8 cellular contexts compared by ENCODE assay signal in the genomic region with DNA sequence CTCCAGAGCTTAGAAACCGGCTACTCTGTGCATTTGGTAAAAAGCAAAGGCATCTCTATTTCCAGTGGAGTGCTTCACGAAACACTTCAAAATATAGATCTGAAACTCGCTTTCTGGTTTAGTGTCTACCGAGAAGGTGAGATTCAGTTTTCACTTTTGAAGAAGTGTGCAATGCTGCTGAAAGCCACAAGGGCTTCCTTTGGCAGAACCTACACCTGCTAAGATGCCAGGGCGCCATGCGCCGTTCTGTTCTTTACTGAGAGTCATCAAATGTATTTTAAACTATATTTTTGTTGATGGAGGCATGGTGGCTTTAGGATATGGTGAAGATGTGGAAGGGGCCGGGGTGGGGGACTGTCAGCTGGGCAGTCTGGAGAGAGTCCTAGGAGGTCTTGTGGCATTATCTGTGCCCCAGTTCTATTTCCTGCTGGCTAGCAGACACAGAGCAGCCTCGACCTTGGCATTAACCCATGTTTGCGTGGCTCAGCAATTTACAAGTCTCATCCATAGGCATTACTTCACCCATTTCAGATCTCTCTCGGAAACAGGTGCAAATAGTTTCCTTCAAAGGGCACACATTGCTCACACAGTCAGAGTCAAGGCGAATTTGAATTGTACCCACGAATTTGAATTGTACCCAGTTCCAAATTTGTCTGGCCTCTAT. TPM values are rescaled to one million over a fixed set of nuclear protein-coding genes. Genes with fewer than 3 reads are reported as not detected.
A peak's percentile ranks its signal among the peaks of the same experiment; 100 is the strongest.
DNase-seq lines count a peak whose midpoint lies in the region; ATAC-seq lines count a peak whose summit lies in the region.

No MANE protein-coding gene starts in this region.

- ATAC-seq in GM21423 (IDR thresholded peaks at IDR 0.05; ENCODE audit: unreplicated experiment) (peak; percentile 91), HG03521 (IDR thresholded peaks at IDR 0.05; ENCODE audit: unreplicated experiment) (peak; percentile 88)
- peak; percentile 75 for ATAC-seq in central memory CD8-positive, alpha-beta T cell (replicated peaks; ENCODE audit: extremely low read depth, poor library complexity, severe bottlenecking)

- peak; percentile 26 for DNase-seq in DMS 273 (lab: John Stamatoyannopoulos, UW; ENCODE audit: unreplicated experiment)
- no peak for DNase-seq in DMS 273 treated with DMSO at 0.1 percent for 48 hours (lab: John Stamatoyannopoulos, UW)
- DNase-seq in central memory CD8-positive, alpha-beta T cell (ENCODE audit: low spot score in 2 of 2): no peak
- no peak for DNase-seq in activated T-helper 2 cell treated with anti-CD3 and anti-CD28 coated beads, Interferon-gamma antibody, Interleukin-2, Interleukin-4, amounts not matched to agents 10 μg/mL and 5 μg/mL and 100 μg/mL, durations not matched to agents 14 hours and 24 hours and 36 hours (ENCODE audit: low spot score)
- no peak for DNase-seq in NCI-H2196 (lab: John Stamatoyannopoulos, UW; ENCODE audit: unreplicated experiment)
- no peak for DNase-seq in GM03348 (ENCODE audit: low spot score)

- intact Hi-C loops in activated T-helper 2 cell treated with anti-CD3 and anti-CD28 coated beads, Interferon-gamma antibody, Interleukin-2, Interleukin-4, amounts not matched to agents 10 μg/mL and 5 μg/mL and 100 μg/mL, durations not matched to agents 14 hours and 24 hours and 36 hours (cut with micrococcal nuclease): no loop called here

- peaks cover 3% of the 10 kb centered on the region for H3K36me3 Mint-ChIP-seq in central memory CD8-positive, alpha-beta T cell (ENCODE audit: insufficient read depth)
- H3K36me3 Mint-ChIP-seq in activated T-helper 2 cell treated with anti-CD3 and anti-CD28 coated beads, Interferon-gamma antibody, Interleukin-2, Interleukin-4, amounts not matched to agents 10 μg/mL and 5 μg/mL and 100 μg/mL, durations not matched to agents 14 hours and 24 hours and 36 hours (ENCODE audit: low read depth): no peaks in the 10 kb centered on the region

- H3K4me1 Mint-ChIP-seq in central memory CD8-positive, alpha-beta T cell: peaks cover 35% of the 10 kb centered on the region
- peaks cover 16% of the 10 kb centered on the region for H3K4me1 Mint-ChIP-seq in activated T-helper 2 cell treated with anti-CD3 and anti-CD28 coated beads, Interferon-gamma antibody, Interleukin-2, Interleukin-4, amounts not matched to agents 10 μg/mL and 5 μg/mL and 100 μg/mL, durations not matched to agents 14 hours and 24 hours and 36 hours (ENCODE audit: low read depth)

- peaks cover 42% of the 10 kb centered on the region for H3K27me3 Mint-ChIP-seq in central memory CD8-positive, alpha-beta T cell
- peaks cover 32% of the 10 kb centered on the region for H3K27me3 Mint-ChIP-seq in activated T-helper 2 cell treated with anti-CD3 and anti-CD28 coated beads, Interferon-gamma antibody, Interleukin-2, Interleukin-4, amounts not matched to agents 10 μg/mL and 5 μg/mL and 100 μg/mL, durations not matched to agents 14 hours and 24 hours and 36 hours (ENCODE audit: low read depth)

- no peak overlapping the region for H3K27ac Mint-ChIP-seq in central memory CD8-positive, alpha-beta T cell (ENCODE audit: low read depth)
- no peak overlapping the region for H3K27ac Mint-ChIP-seq in activated T-helper 2 cell treated with anti-CD3 and anti-CD28 coated beads, Interferon-gamma antibody, Interleukin-2, Interleukin-4, amounts not matched to agents 10 μg/mL and 5 μg/mL and 100 μg/mL, durations not matched to agents 14 hours and 24 hours and 36 hours

- H3K4me3 Mint-ChIP-seq in central memory CD8-positive, alpha-beta T cell: peak overlapping the region; percentile 24
- H3K4me3 Mint-ChIP-seq in activated T-helper 2 cell treated with anti-CD3 and anti-CD28 coated beads, Interferon-gamma antibody, Interleukin-2, Interleukin-4, amounts not matched to agents 10 μg/mL and 5 μg/mL and 100 μg/mL, durations not matched to agents 14 hours and 24 hours and 36 hours (ENCODE audit: low read depth): no peak overlapping the region

- no peaks in the 10 kb centered on the region for H3K9me3 Mint-ChIP-seq in central memory CD8-positive, alpha-beta T cell
- H3K9me3 Mint-ChIP-seq in activated T-helper 2 cell treated with anti-CD3 and anti-CD28 coated beads, Interferon-gamma antibody, Interleukin-2, Interleukin-4, amounts not matched to agents 10 μg/mL and 5 μg/mL and 100 μg/mL, durations not matched to agents 14 hours and 24 hours and 36 hours: no peaks in the 10 kb centered on the region

RNA-seq across cellular contexts. Expression of a gene that starts 46.7 kb away (rescaled TPM):
- total RNA-seq in activated T-helper 2 cell treated with anti-CD3 and anti-CD28 coated beads, Interferon-gamma antibody, Interleukin-2, Interleukin-4, amounts not matched to agents 10 μg/mL and 5 μg/mL and 100 μg/mL, durations not matched to agents 14 hours and 24 hours and 36 hours: not detected in 2 replicates

RNA-seq across cellular contexts. Expression of a gene that starts 52.4 kb away (rescaled TPM):
- total RNA-seq in activated T-helper 2 cell treated with anti-CD3 and anti-CD28 coated beads, Interferon-gamma antibody, Interleukin-2, Interleukin-4, amounts not matched to agents 10 μg/mL and 5 μg/mL and 100 μg/mL, durations not matched to agents 14 hours and 24 hours and 36 hours: 210 and 211 TPM in 2 replicates
